15 cellular contexts compared by ENCODE assay signal in the genomic region with DNA sequence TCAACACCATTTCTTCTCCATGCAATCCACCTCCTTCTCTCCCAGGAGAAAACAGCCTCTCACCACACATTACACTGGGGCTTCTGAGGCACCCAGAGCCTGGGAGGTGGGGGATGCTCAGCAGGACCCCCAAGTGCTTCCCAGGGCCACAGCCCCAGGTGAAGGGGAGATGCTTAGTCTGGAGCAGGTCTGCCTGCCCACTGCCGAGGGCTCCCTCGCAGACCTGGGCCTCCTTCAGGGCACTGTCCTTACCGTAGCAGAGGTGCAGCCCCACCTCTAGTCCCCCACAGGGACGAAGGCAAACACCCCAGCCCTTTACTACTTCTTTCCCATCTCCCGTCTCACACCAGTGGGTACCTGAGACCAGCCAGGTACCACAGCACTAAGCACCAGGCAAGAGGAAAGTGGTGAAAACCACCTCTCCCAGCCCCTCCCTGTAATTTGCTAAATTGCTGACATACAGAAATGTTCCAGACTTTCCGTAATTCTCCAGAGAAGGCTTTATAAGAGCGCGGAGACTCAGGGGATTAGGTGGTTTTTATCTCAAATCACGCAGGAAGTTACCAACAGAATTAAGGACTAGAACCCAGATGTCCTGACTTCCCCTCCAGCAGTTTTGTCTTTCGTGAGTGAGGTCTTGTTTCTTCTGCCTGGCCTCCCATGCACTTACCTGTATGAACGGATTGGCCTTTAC. TPM values are rescaled to one million over a fixed set of nuclear protein-coding genes. Genes with fewer than 3 reads are reported as not detected.
A peak's percentile ranks its signal among the peaks of the same experiment; 100 is the strongest.
DNase-seq lines count a peak whose midpoint lies in the region; ATAC-seq and TF ChIP-seq lines count a peak whose summit lies in the region.
"Had no signal": no experiment of that assay in that cellular context is flagged by ENCODE, and none has a peak within 500 bp of the region (broad histone marks: within the 10 kb centered on the region; RNA-seq: fewer than 3 reads in every experiment).

No MANE protein-coding gene starts in this region.

- no peak for TF ChIP-seq POLR2A in upper lobe of left lung (IDR thresholded peaks at IDR 0.05)

- intact Hi-C loops in Right ventricle myocardium inferior (cut with DNase I) = loop anchor here (5.0 kb wide), 1 partner anchor 56 kb away; no protein-coding TSS in a partner anchor

- H3K4me3 ChIP-seq in right atrium auricular region = no peak overlapping the region
- H3K4me3 ChIP-seq in coronary artery = no peak overlapping the region
- no peak overlapping the region for H3K4me3 ChIP-seq in neuronal stem cell (ENCODE audit: low read length in 2 of 2)
- no peak overlapping the region for H3K4me3 ChIP-seq in upper lobe of left lung
- H3K4me3 ChIP-seq: left lung, right lobe of liver had no signal

- H2BK12ac ChIP-seq in neuronal stem cell (ENCODE audit: low read length) = no peak overlapping the region

- H3K23ac ChIP-seq in neuronal stem cell (ENCODE audit: low read depth, low read length, poor library complexity) = peak overlapping the region; percentile 50

- peak overlapping the region; percentile 60 for H3K14ac ChIP-seq in neuronal stem cell (ENCODE audit: low read length)

- H2BK120ac ChIP-seq in neuronal stem cell (ENCODE audit: low read depth, low read length) = no peak overlapping the region

- ATAC-seq in Right ventricle myocardium inferior (no peak), upper lobe of left lung (ENCODE audit: low FRiP score in 2 of 2) (no peak), left lobe of liver (no peak)
- ATAC-seq: left lung; naive thymus-derived CD4-positive, alpha-beta T cell; stimulated activated memory B cell treated with anti-CD40 and anti-IgM and Interleukin-4, amounts not matched to agents 10 μg/mL and 1 μg/mL and 100 μg/mL, for 72 hours had no signal

- H3K79me1 ChIP-seq in neuronal stem cell (ENCODE audit: low read depth, low read length) = no peaks in the 10 kb centered on the region

- no peaks in the 10 kb centered on the region for H3K27me3 ChIP-seq in right atrium auricular region
- H3K27me3 ChIP-seq in neuronal stem cell (ENCODE audit: control insufficient read depth in 3 of 3, insufficient read depth in 3 of 3, low read depth in 1 of 3, low read length in 3 of 3) = peaks cover 0 to 71% (median 4%) of the 10 kb centered on the region in 3 experiments
- H3K27me3 ChIP-seq in upper lobe of left lung = no peaks in the 10 kb centered on the region
- H3K27me3 ChIP-seq: right lobe of liver had no signal

- H4K8ac ChIP-seq in neuronal stem cell (ENCODE audit: low read depth, low read length) = no peak overlapping the region

- H3K9ac ChIP-seq in neuronal stem cell (ENCODE audit: low read depth, low read length, poor library complexity) = no peak overlapping the region

- H3K4me1 ChIP-seq in right atrium auricular region (peaks cover 0 to 63% of the 10 kb centered on the region in 2 donors), neuronal stem cell (ENCODE audit: control insufficient read depth in 2 of 2, insufficient read depth in 1 of 2, low read depth in 1 of 2, low read length in 2 of 2) (peaks cover 6 to 29% of the 10 kb centered on the region in 2 donors), upper lobe of left lung (peaks cover 18 to 39% (median 24%) of the 10 kb centered on the region in 4 donors)
- H3K4me1 ChIP-seq: right lobe of liver had no signal

- H3K18ac ChIP-seq in neuronal stem cell (ENCODE audit: low read length) = no peak overlapping the region

- TF ChIP-seq CTCF in right atrium auricular region (IDR thresholded peaks at IDR 0.05) (no peak), coronary artery (IDR thresholded peaks at IDR 0.05) (no peak), upper lobe of left lung (IDR thresholded peaks at IDR 0.05) (no peak)

- WGBS in neuronal stem cell (ENCODE audit: extremely low coverage in 2 of 2, insufficient read length in 2 of 2, insufficient replicate concordance in 1 of 2), 2 donors = no CpG with 5 or more reads among the region's 11 CpGs
- 90 to 93% methylated on average over 11 of the region's 11 CpGs for WGBS in upper lobe of left lung, 2 donors

- H3K9me3 ChIP-seq in right atrium auricular region = no peaks in the 10 kb centered on the region
- H3K9me3 ChIP-seq in neuronal stem cell (replicated peaks in 1 of 2; ENCODE audit: control insufficient read depth in 2 of 2, insufficient read depth in 1 of 2, low read depth in 1 of 2, low read length in 2 of 2) = no peaks in the 10 kb centered on the region
- no peaks in the 10 kb centered on the region for H3K9me3 ChIP-seq in upper lobe of left lung
- H3K9me3 ChIP-seq: left lung, right lobe of liver had no signal

- peak overlapping the region; percentile 42 for H2BK15ac ChIP-seq in neuronal stem cell (ENCODE audit: low read length)

- H2BK5ac ChIP-seq in neuronal stem cell (ENCODE audit: low read length) = no peak overlapping the region

- no peak overlapping the region for H3K4ac ChIP-seq in neuronal stem cell (ENCODE audit: low read length)

- H3K4me2 ChIP-seq in neuronal stem cell (ENCODE audit: insufficient read depth, low read length, poor library complexity, severe bottlenecking) = no peak overlapping the region

- H4K91ac ChIP-seq in neuronal stem cell (ENCODE audit: low read depth, low read length, poor library complexity) = no peak overlapping the region

- H2AK5ac ChIP-seq in neuronal stem cell (ENCODE audit: low read depth, low read length) = peak overlapping the region; percentile 25

- H3K36me3 ChIP-seq in right atrium auricular region (no peaks in the 10 kb centered on the region), neuronal stem cell (replicated peaks in 1 of 2; ENCODE audit: control insufficient read depth in 2 of 2, insufficient read depth in 2 of 2, low read length in 2 of 2) (no peaks in the 10 kb centered on the region), upper lobe of left lung (no peaks in the 10 kb centered on the region)
- H3K36me3 ChIP-seq: left lung, right lobe of liver had no signal

- no peak for TF ChIP-seq EP300 in upper lobe of left lung (IDR thresholded peaks at IDR 0.05)

- H3K27ac ChIP-seq in right atrium auricular region = peak overlapping the region; percentile 73 to 76
- H3K27ac ChIP-seq in coronary artery = peak overlapping the region; percentile 67 to 93
- H3K27ac ChIP-seq in neuronal stem cell (replicated peaks; ENCODE audit: low read length) = no peak overlapping the region
- H3K27ac ChIP-seq in upper lobe of left lung = peak overlapping the region in 3 of 4 donors; percentile 11 to 34 (median 12)
- H3K27ac ChIP-seq: left lung, right lobe of liver had no signal

- H2AFZ ChIP-seq in neuronal stem cell (ENCODE audit: low read length) = no peak overlapping the region

- DNase-seq in right atrium auricular region (ENCODE audit: low spot score) (no peak), Right ventricle myocardium inferior (ENCODE audit: missing footprints) (no peak), coronary artery (ENCODE audit: low spot score) (no peak), neuronal stem cell (ENCODE audit: low spot score) (no peak), upper lobe of left lung (no peak), HuH-7.5 (ENCODE audit: low spot score) (no peak), NCI-H2029 (lab: John Stamatoyannopoulos, UW) (no peak), left lobe of liver (ENCODE audit: low spot score) (no peak)
- DNase-seq: activated CD4-positive, alpha-beta T cell treated with anti-CD3 and anti-CD28 coated beads for 4 hours; activated T-cell treated with anti-CD3 and anti-CD28 coated beads, Interleukin-2, amount 50 U/mL, for 1 hour; naive thymus-derived CD4-positive, alpha-beta T cell; PC-3 had no signal

RNA-seq across cellular contexts. Expression of gene PLEKHG3, which starts 59.0 kb away (rescaled TPM):
- 10 to 100 TPM; 26.1 to 28.1 TPM for total RNA-seq in right atrium auricular region
- total RNA-seq in Right ventricle myocardium inferior = 19.6 TPM
- polyA plus RNA-seq in neuronal stem cell (2013, experiment 1 of 2) = 66.9 TPM
- 64.7 TPM for polyA plus RNA-seq in neuronal stem cell (2013, experiment 2 of 2)
- total RNA-seq in upper lobe of left lung = 10 to 100 TPM; 12.8 to 49.2 (median 34.8) TPM
- total RNA-seq in left lobe of liver = 32.8 TPM
